ENCODE assay signal across 17 cellular contexts in the genomic region with DNA sequence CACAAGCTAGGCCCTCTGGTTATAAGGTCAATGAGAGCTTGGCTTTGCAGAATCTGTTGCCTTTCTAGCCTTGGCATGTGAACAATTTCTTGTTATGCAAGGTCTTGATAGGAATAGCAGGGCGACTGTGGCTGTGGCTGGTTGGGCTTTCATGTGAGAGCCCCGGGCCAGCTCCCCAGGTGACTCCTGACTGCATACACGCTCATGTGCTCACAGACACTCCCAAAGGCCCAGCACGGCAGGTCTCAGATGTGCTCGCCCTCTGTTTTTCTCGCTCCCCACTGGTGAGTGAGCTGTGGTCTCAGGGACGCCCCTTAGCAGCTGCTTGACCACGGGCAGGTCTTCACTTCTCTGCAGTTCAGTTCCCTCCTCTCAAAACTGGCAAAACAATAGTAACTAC. TPM values are rescaled to one million over a fixed set of nuclear protein-coding genes. Genes with fewer than 3 reads are reported as not detected.
DNase-seq lines count a peak whose midpoint lies in the region; ATAC-seq and TF ChIP-seq lines count a peak whose summit lies in the region.
"Had no signal": no experiment of that assay in that cellular context is flagged by ENCODE, and none has a peak within 500 bp of the region (broad histone marks: within the 10 kb centered on the region; RNA-seq: fewer than 3 reads in every experiment).

No MANE protein-coding gene starts in this region.

- intact Hi-C loops in heart right ventricle (cut with DNase I) (loop anchor here in 4 of 10 donors (5.0 to 10.0 kb wide), 9 partner anchors 229 to 1177 kb away; a partner anchor contains a TSS), right cardiac atrium (cut with DNase I) (loop anchor here in 3 of 4 donors (5.0 to 10.0 kb wide), 5 partner anchors 619 to 702 kb away; a partner anchor contains a TSS), sigmoid colon (cut with DNase I) (loop anchor here (10.0 kb wide), 1 partner anchor 379 kb away; no protein-coding TSS in a partner anchor)
- intact Hi-C loops in activated CD8-positive, alpha-beta T cell treated with anti-CD3 and anti-CD28 coated beads for 36 hours (cut with micrococcal nuclease): loop anchor here (10.0 kb wide), 1 partner anchor 629 kb away; no protein-coding TSS in a partner anchor

- ATAC-seq in heart right ventricle: no peak
- ATAC-seq in right cardiac atrium: no peak
- ATAC-seq in GM19463 (IDR thresholded peaks at IDR 0.05; ENCODE audit: unreplicated experiment): no peak
- ATAC-seq in activated CD8-positive, alpha-beta T cell treated with anti-CD3 and anti-CD28 coated beads for 36 hours: no peak
- ATAC-seq: HepG2 had no signal

- H3K36me3 ChIP-seq in heart right ventricle (no peaks in the 10 kb centered on the region), right atrium auricular region (no peaks in the 10 kb centered on the region), sigmoid colon (no peaks in the 10 kb centered on the region)
- H3K36me3 ChIP-seq: BLaER1 treated with 17β-estradiol and CSF1 and Interleukin-3, amounts not matched to agents 10 nM and 100 nM; HAP-1 had no signal

- H3K4me3 Mint-ChIP-seq in activated CD8-positive, alpha-beta T cell treated with anti-CD3 and anti-CD28 coated beads for 36 hours: no peak overlapping the region
- H3K4me3 Mint-ChIP-seq: CD4-positive, CD25-positive, alpha-beta regulatory T cell; HFFc6 had no signal

- WGBS in heart right ventricle, 2 donors: 59 to 66% methylated on average over 8 of the region's 8 CpGs
- WGBS in right cardiac atrium: 73% methylated on average over 8 of the region's 8 CpGs
- 89% methylated on average over 8 of the region's 8 CpGs for WGBS in sigmoid colon, 2 donors

- peaks cover 0 to 44% (median 21%) of the 10 kb centered on the region in 9 donors for H3K4me1 ChIP-seq in heart right ventricle
- H3K4me1 ChIP-seq in right atrium auricular region: peaks cover 0 to 21% of the 10 kb centered on the region in 2 donors
- peaks cover 5% of the 10 kb centered on the region for H3K4me1 ChIP-seq in right cardiac atrium (ENCODE audit: control insufficient read depth, insufficient read depth, low read length)
- H3K4me1 ChIP-seq in sigmoid colon: peaks cover 0 to 18% (median 10%) of the 10 kb centered on the region in 4 donors

- no peaks in the 10 kb centered on the region for H3K36me3 Mint-ChIP-seq in activated CD8-positive, alpha-beta T cell treated with anti-CD3 and anti-CD28 coated beads for 36 hours (ENCODE audit: low read depth)
- H3K36me3 Mint-ChIP-seq: CD4-positive, CD25-positive, alpha-beta regulatory T cell had no signal

- no peaks in the 10 kb centered on the region for H3K9me3 ChIP-seq in heart right ventricle
- no peaks in the 10 kb centered on the region for H3K9me3 ChIP-seq in right atrium auricular region
- no peaks in the 10 kb centered on the region for H3K9me3 ChIP-seq in right cardiac atrium (ENCODE audit: control insufficient read depth, low read length)
- H3K9me3 ChIP-seq in sigmoid colon: no peaks in the 10 kb centered on the region
- H3K9me3 ChIP-seq: HAP-1 had no signal

- TF ChIP-seq CTCF in heart right ventricle (IDR thresholded peaks at IDR 0.05) (no peak), right atrium auricular region (IDR thresholded peaks at IDR 0.05) (no peak), sigmoid colon (IDR thresholded peaks at IDR 0.05) (no peak)
- TF ChIP-seq CTCF in activated CD8-positive, alpha-beta T cell treated with anti-CD3 and anti-CD28 coated beads for 36 hours (IDR thresholded peaks at IDR 0.05): no peak

- peaks cover 2% of the 10 kb centered on the region for H3K4me1 Mint-ChIP-seq in activated CD8-positive, alpha-beta T cell treated with anti-CD3 and anti-CD28 coated beads for 36 hours (ENCODE audit: low read depth)

- CTCF ChIA-PET in activated CD8-positive, alpha-beta T cell treated with anti-CD3 and anti-CD28 coated beads for 36 hours (lab: Charles Lee): interaction anchor here (1.0 kb wide), 3 partner anchors 212 to 701 kb away, joined by 3 read pairs; no protein-coding TSS in a partner anchor

- H3K9me3 Mint-ChIP-seq in activated CD8-positive, alpha-beta T cell treated with anti-CD3 and anti-CD28 coated beads for 36 hours: no peaks in the 10 kb centered on the region
- H3K9me3 Mint-ChIP-seq: HFFc6 had no signal

- H3K27ac Mint-ChIP-seq in activated CD8-positive, alpha-beta T cell treated with anti-CD3 and anti-CD28 coated beads for 36 hours: no peak overlapping the region
- H3K27ac Mint-ChIP-seq: CD4-positive, CD25-positive, alpha-beta regulatory T cell; HFFc6 had no signal

- H3K27ac ChIP-seq in heart right ventricle (peak overlapping the region in 6 of 10 donors; percentile 9 to 48 (median 21)), right atrium auricular region (no peak overlapping the region), right cardiac atrium (ENCODE audit: low read length) (no peak overlapping the region), sigmoid colon (no peak overlapping the region)
- H3K27ac ChIP-seq: BLaER1 treated with 17β-estradiol and CSF1 and Interleukin-3, amounts not matched to agents 10 nM and 100 nM had no signal

- POLR2A ChIA-PET in activated CD8-positive, alpha-beta T cell treated with anti-CD3 and anti-CD28 coated beads for 36 hours (lab: Charles Lee): no interaction called here

- H3K4me3 ChIP-seq in heart right ventricle (no peak overlapping the region), right atrium auricular region (no peak overlapping the region), right cardiac atrium (ENCODE audit: low read length) (no peak overlapping the region), sigmoid colon (no peak overlapping the region)
- H3K4me3 ChIP-seq: BLaER1 treated with 17β-estradiol and CSF1 and Interleukin-3, amounts not matched to agents 10 nM and 100 nM; HAP-1 had no signal

- DNase-seq in heart right ventricle (peak in 1 of 2 donors; percentile 44), right atrium auricular region (ENCODE audit: low spot score) (no peak), right cardiac atrium (peak in 2 of 3 donors; percentile 73 to 74), sigmoid colon (peak; percentile 61), OCI-M2 (lab: John Stamatoyannopoulos, UW; ENCODE audit: unreplicated experiment) (no peak)
- no peak for DNase-seq in stimulated activated CD4-positive, alpha-beta T cell treated with anti-CD3 and anti-CD28 coated beads, Interleukin-4, amount 100 ng/mL, for 1 hour
- no peak for DNase-seq in activated CD8-positive, alpha-beta T cell treated with anti-CD3 and anti-CD28 coated beads for 36 hours
- DNase-seq: ACHN; CD4-positive, CD25-positive, alpha-beta regulatory T cell; DND-41; GF-D8; HFFc6 had no signal

- H3K27me3 Mint-ChIP-seq in activated CD8-positive, alpha-beta T cell treated with anti-CD3 and anti-CD28 coated beads for 36 hours: peaks cover 30% of the 10 kb centered on the region

- TF ChIP-seq EP300 in sigmoid colon (IDR thresholded peaks at IDR 0.05): no peak

- no peaks in the 10 kb centered on the region for H3K27me3 ChIP-seq in heart right ventricle
- H3K27me3 ChIP-seq in right atrium auricular region: no peaks in the 10 kb centered on the region
- H3K27me3 ChIP-seq in right cardiac atrium (ENCODE audit: control insufficient read depth, insufficient read depth): no peaks in the 10 kb centered on the region
- no peaks in the 10 kb centered on the region for H3K27me3 ChIP-seq in sigmoid colon

- TF ChIP-seq POLR2A in sigmoid colon (IDR thresholded peaks at IDR 0.05): no peak

RNA-seq across cellular contexts. Expression of a gene that starts 37.1 kb away (rescaled TPM):
- total RNA-seq in heart right ventricle: 10 to 100 TPM; 34.4 to 52.3 (median 41.6) TPM
- 10 to 100 TPM; 44.9 to 73.8 TPM for polyA plus RNA-seq in heart right ventricle
- 10 to 100 TPM; 56.1 to 56.5 TPM for total RNA-seq in right atrium auricular region
- total RNA-seq in right cardiac atrium: 10 to 100 TPM; 47.2 to 65.4 (median 54.4) TPM
- polyA plus RNA-seq in right cardiac atrium: 86.3 TPM
- 100 to 1,000 TPM in 2 of 4 donors, 10 to 100 TPM in 2; 72.1 to 108 (median 94.6) TPM for total RNA-seq in sigmoid colon
- polyA plus RNA-seq in sigmoid colon: 10 to 100 TPM; 21.3 to 31.2 (median 21.9) TPM
- 10 to 100 TPM; 12.5 to 13.7 TPM for total RNA-seq in activated CD8-positive, alpha-beta T cell treated with anti-CD3 and anti-CD28 coated beads for 36 hours
- total RNA-seq: A172 had no signal

Comparison
In these comparisons a context has a peak if more than half of its experiments do, and no peak if none do; other contexts are left out.
1. DNase-seq: peak in right cardiac atrium (2 of 3) and sigmoid colon (single experiment); none in right atrium auricular region (single experiment), OCI-M2 (single experiment), stimulated activated CD4-positive, alpha-beta T cell treated with anti-CD3 and anti-CD28 coated beads, Interleukin-4, amount 100 ng/mL, for 1 hour (single experiment) and activated CD8-positive, alpha-beta T cell treated with anti-CD3 and anti-CD28 coated beads for 36 hours (single experiment).
2. H3K27ac ChIP-seq: peak in heart right ventricle (6 of 10); none in right atrium auricular region (0 of 2), right cardiac atrium (single experiment) and sigmoid colon (0 of 4).